ENCODE assay signal across 18 cellular contexts in genomic region chr7:103915958-103916357, GRCh38.
A peak's percentile ranks its signal among the peaks of the same experiment; 100 is the strongest.
DNase-seq lines count a peak whose midpoint lies in the region; ATAC-seq and TF ChIP-seq lines count a peak whose summit lies in the region.
"Had no signal": no experiment of that assay in that cellular context is flagged by ENCODE, and none has a peak within 500 bp of the region (broad histone marks: within the 10 kb centered on the region; RNA-seq: fewer than 3 reads in every experiment).

No MANE protein-coding gene starts in this region.

- peaks cover 12% of the 10 kb centered on the region for H3K27me3 Mint-ChIP-seq in activated CD4-positive, alpha-beta T cell treated with anti-CD3 and anti-CD28 coated beads for 36 hours
- H3K27me3 Mint-ChIP-seq in activated CD4-positive, alpha-beta T cell treated with anti-CD3 and anti-CD28 coated beads, Interleukin-2, amount 10 ng/mL, durations not matched to agents 24 days and 14 days = peaks cover 4% of the 10 kb centered on the region
- H3K27me3 Mint-ChIP-seq: activated B cell treated with CpG ODN at 0.5 μM for 24 hours had no signal

- no peaks in the 10 kb centered on the region for H3K4me1 ChIP-seq in mesendoderm (ENCODE audit: control insufficient read depth, low read depth, low read length)

- no peak overlapping the region for H3K4me3 Mint-ChIP-seq in activated CD4-positive, alpha-beta T cell treated with anti-CD3 and anti-CD28 coated beads for 36 hours
- H3K4me3 Mint-ChIP-seq in activated CD4-positive, alpha-beta T cell treated with anti-CD3 and anti-CD28 coated beads, Interleukin-2, amount 10 ng/mL, durations not matched to agents 24 days and 14 days = no peak overlapping the region
- H3K4me3 Mint-ChIP-seq: activated B cell treated with CpG ODN at 0.5 μM for 24 hours; activated naive CD4-positive, alpha-beta T cell treated with anti-CD3 and anti-CD28 coated beads, Interleukin-2, amount 50 U/mL, for 24 hours had no signal

- POLR2A ChIA-PET in activated CD4-positive, alpha-beta T cell treated with anti-CD3 and anti-CD28 coated beads for 36 hours (lab: Charles Lee) = no interaction called here

- no peaks in the 10 kb centered on the region for H3K36me3 Mint-ChIP-seq in activated CD4-positive, alpha-beta T cell treated with anti-CD3 and anti-CD28 coated beads for 36 hours (ENCODE audit: low read depth)
- H3K36me3 Mint-ChIP-seq in activated CD4-positive, alpha-beta T cell treated with anti-CD3 and anti-CD28 coated beads, Interleukin-2, amount 10 ng/mL, durations not matched to agents 24 days and 14 days (ENCODE audit: low read depth) = no peaks in the 10 kb centered on the region
- H3K36me3 Mint-ChIP-seq: activated naive CD4-positive, alpha-beta T cell treated with anti-CD3 and anti-CD28 coated beads, Interleukin-2, amount 50 U/mL, for 24 hours had no signal

- ATAC-seq in activated CD4-positive, alpha-beta T cell treated with anti-CD3 and anti-CD28 coated beads for 36 hours = no peak
- no peak for ATAC-seq in HG03439 (IDR thresholded peaks at IDR 0.05; ENCODE audit: unreplicated experiment)
- ATAC-seq: Panc1, sciatic nerve had no signal

- H3K9me3 Mint-ChIP-seq in activated CD4-positive, alpha-beta T cell treated with anti-CD3 and anti-CD28 coated beads for 36 hours (ENCODE audit: low read depth) = no peaks in the 10 kb centered on the region
- no peaks in the 10 kb centered on the region for H3K9me3 Mint-ChIP-seq in activated CD4-positive, alpha-beta T cell treated with anti-CD3 and anti-CD28 coated beads, Interleukin-2, amount 10 ng/mL, durations not matched to agents 24 days and 14 days
- H3K9me3 Mint-ChIP-seq: activated B cell treated with CpG ODN at 0.5 μM for 24 hours; activated naive CD4-positive, alpha-beta T cell treated with anti-CD3 and anti-CD28 coated beads, Interleukin-2, amount 50 U/mL, for 24 hours had no signal

- no peak overlapping the region for H3K4me2 ChIP-seq in mesendoderm (ENCODE audit: low read length)

- no peak overlapping the region for H4K5ac ChIP-seq in mesendoderm (ENCODE audit: low read length)

- H3K36me3 ChIP-seq in mesendoderm (ENCODE audit: control insufficient read depth, insufficient read depth, low read length) = no peaks in the 10 kb centered on the region
- H3K36me3 ChIP-seq: cardiac muscle cell had no signal

- H3K4me1 Mint-ChIP-seq in activated CD4-positive, alpha-beta T cell treated with anti-CD3 and anti-CD28 coated beads for 36 hours = peaks cover 3% of the 10 kb centered on the region
- H3K4me1 Mint-ChIP-seq in activated CD4-positive, alpha-beta T cell treated with anti-CD3 and anti-CD28 coated beads, Interleukin-2, amount 10 ng/mL, durations not matched to agents 24 days and 14 days = no peaks in the 10 kb centered on the region
- H3K4me1 Mint-ChIP-seq: activated B cell treated with CpG ODN at 0.5 μM for 24 hours; activated naive CD4-positive, alpha-beta T cell treated with anti-CD3 and anti-CD28 coated beads, Interleukin-2, amount 50 U/mL, for 24 hours had no signal

- no peak overlapping the region for H2BK5ac ChIP-seq in mesendoderm (ENCODE audit: low read length)

- no peak overlapping the region for H3K4ac ChIP-seq in mesendoderm (ENCODE audit: low read depth, low read length)

- no peak overlapping the region for H2AK5ac ChIP-seq in mesendoderm (ENCODE audit: low read length)

- H2BK120ac ChIP-seq in mesendoderm (ENCODE audit: low read depth, low read length) = no peak overlapping the region

- H4K8ac ChIP-seq in mesendoderm (ENCODE audit: low read depth, low read length) = no peak overlapping the region

- H2BK15ac ChIP-seq in mesendoderm (replicated peaks; ENCODE audit: low read depth) = no peak overlapping the region

- no peak overlapping the region for H3K23ac ChIP-seq in mesendoderm (ENCODE audit: low read length)

- DNase-seq in activated CD4-positive, alpha-beta T cell treated with anti-CD3 and anti-CD28 coated beads for 36 hours = peak; percentile 18
- DNase-seq in activated CD4-positive, alpha-beta T cell treated with anti-CD3 and anti-CD28 coated beads, Interleukin-2, amount 10 ng/mL, durations not matched to agents 24 days and 14 days = no peak
- DNase-seq in LHCN-M2 (ENCODE audit: low read depth) = peak; percentile 17
- DNase-seq in choroid plexus epithelial cell (ENCODE audit: low read depth) = peak; percentile 4
- DNase-seq in mesendoderm = peak; percentile 51
- no peak for DNase-seq in NCI-H2081 (lab: John Stamatoyannopoulos, UW)
- DNase-seq in T-helper 1 cell = no peak
- DNase-seq: activated B cell treated with CpG ODN at 0.5 μM for 24 hours; activated T-cell treated with anti-CD3 and anti-CD28 coated beads for 4 hours; effector memory CD4-positive, alpha-beta T cell; NCI-H446 treated with DMSO at 0.1 percent for 48 hours; stimulated activated CD4-positive, alpha-beta T cell treated with anti-CD3 and anti-CD28 coated beads, Interleukin-4, amount 100 ng/mL, for 24 hours; trophoblast cell had no signal

- H3K4me3 ChIP-seq in choroid plexus epithelial cell (ENCODE audit: low read depth, low read length) (no peak overlapping the region), mesendoderm (ENCODE audit: low read length) (no peak overlapping the region)
- H3K4me3 ChIP-seq: cardiac muscle cell had no signal

- CTCF ChIA-PET in activated CD4-positive, alpha-beta T cell treated with anti-CD3 and anti-CD28 coated beads for 36 hours (lab: Charles Lee) = no interaction called here

- intact Hi-C loops in activated CD4-positive, alpha-beta T cell treated with anti-CD3 and anti-CD28 coated beads for 36 hours (cut with DNase I, micrococcal nuclease) = no loop called here
- intact Hi-C loops in activated CD4-positive, alpha-beta T cell treated with anti-CD3 and anti-CD28 coated beads, Interleukin-2, amount 10 ng/mL, durations not matched to agents 24 days and 14 days (cut with micrococcal nuclease) = no loop called here

- H3K79me1 ChIP-seq in mesendoderm (ENCODE audit: low read length) = no peaks in the 10 kb centered on the region

- no peak overlapping the region for H3K56ac ChIP-seq in mesendoderm (ENCODE audit: low read length)

- no peaks in the 10 kb centered on the region for H3K27me3 ChIP-seq in mesendoderm (ENCODE audit: insufficient read depth, low read length, poor library complexity)
- H3K27me3 ChIP-seq: cardiac muscle cell had no signal

- no peak for TF ChIP-seq CTCF in choroid plexus epithelial cell (conservative IDR thresholded peaks at IDR 0.05; ENCODE audit: low read depth, low read length)

- no peak overlapping the region for H3K18ac ChIP-seq in mesendoderm (ENCODE audit: low read length)

- H3K27ac ChIP-seq in mesendoderm (ENCODE audit: low read depth, low read length) = no peak overlapping the region
- H3K27ac ChIP-seq: cardiac muscle cell had no signal

- no peaks in the 10 kb centered on the region for H3K79me2 ChIP-seq in mesendoderm (ENCODE audit: control insufficient read depth, insufficient read depth, low read length)

- WGBS in mesendoderm (ENCODE audit: extremely low coverage, insufficient coverage, low lambda C conversion rate) = no CpG with 5 or more reads among the region's 1 CpG

- H3K9ac ChIP-seq in mesendoderm (ENCODE audit: low read length) = no peak overlapping the region

- H3K27ac Mint-ChIP-seq in activated CD4-positive, alpha-beta T cell treated with anti-CD3 and anti-CD28 coated beads for 36 hours = no peak overlapping the region
- no peak overlapping the region for H3K27ac Mint-ChIP-seq in activated CD4-positive, alpha-beta T cell treated with anti-CD3 and anti-CD28 coated beads, Interleukin-2, amount 10 ng/mL, durations not matched to agents 24 days and 14 days
- H3K27ac Mint-ChIP-seq: activated B cell treated with CpG ODN at 0.5 μM for 24 hours; activated naive CD4-positive, alpha-beta T cell treated with anti-CD3 and anti-CD28 coated beads, Interleukin-2, amount 50 U/mL, for 24 hours had no signal

Comparison
In these comparisons a context has a peak if more than half of its experiments do, and no peak if none do; other contexts are left out.
1. DNase-seq: peak in activated CD4-positive, alpha-beta T cell treated with anti-CD3 and anti-CD28 coated beads for 36 hours (single experiment), LHCN-M2 (single experiment), choroid plexus epithelial cell (single experiment) and mesendoderm (single experiment); none in activated CD4-positive, alpha-beta T cell treated with anti-CD3 and anti-CD28 coated beads, Interleukin-2, amount 10 ng/mL, durations not matched to agents 24 days and 14 days (single experiment), NCI-H2081 (0 of 2) and T-helper 1 cell (0 of 5).